Comparison of ENCODE assay signal across 8 cellular contexts in genomic region chr2:97718051-97718882, GRCh38. TPM values are rescaled to one million over a fixed set of nuclear protein-coding genes. Genes with fewer than 3 reads are reported as not detected.
DNase-seq lines count a peak whose midpoint lies in the region; ATAC-seq, FAIRE-seq and TF ChIP-seq lines count a peak whose summit lies in the region.

No MANE protein-coding gene starts in this region.

- TF ChIP-seq CTCF in GM10266 (IDR thresholded peaks at IDR 0.05; ENCODE audit: control insufficient read depth, insufficient read depth, low read depth, missing control alignments) (no peak), neutrophil (IDR thresholded peaks at IDR 0.05) (no peak), osteocyte (IDR thresholded peaks at IDR 0.05) (no peak), Calu3 (IDR thresholded peaks at IDR 0.05; ENCODE audit: unreplicated experiment) (no peak)

- no TSS peak for BruUV-seq in Calu3 (replicated peaks; lab: Mats Ljungman, UMichigan)

- H3K4me3 Mint-ChIP-seq in osteocyte (ENCODE audit: unreplicated experiment) (no peak overlapping the region), Calu3 (ENCODE audit: low read depth, unreplicated experiment) (no peak overlapping the region)

- intact Hi-C loops in Calu3 (cut with micrococcal nuclease; ENCODE audit: unreplicated experiment), result no loop called here

- peaks cover 19 to 22% of the 10 kb centered on the region in 2 experiments for H3K4me1 ChIP-seq in neutrophil (ENCODE audit: control insufficient read depth in 1 of 2, insufficient read depth in 1 of 2, low read depth in 1 of 2, low read length in 1 of 2)

- H3K9me3 Mint-ChIP-seq in osteocyte (ENCODE audit: unreplicated experiment) (no peaks in the 10 kb centered on the region), Calu3 (ENCODE audit: low read depth, unreplicated experiment) (no peaks in the 10 kb centered on the region)

- peak overlapping the region; percentile 56 for H3K27ac ChIP-seq in neutrophil

- no peak for FAIRE-seq in urothelium cell line (lab: Jason Lieb, UNC)

- H3K36me3 ChIP-seq in neutrophil, result no peaks in the 10 kb centered on the region

- H3K27ac Mint-ChIP-seq in osteocyte (ENCODE audit: unreplicated experiment) (no peak overlapping the region), Calu3 (ENCODE audit: unreplicated experiment) (no peak overlapping the region)

- H3K36me3 Mint-ChIP-seq in osteocyte (ENCODE audit: unreplicated experiment) (no peaks in the 10 kb centered on the region), Calu3 (ENCODE audit: insufficient read depth, unreplicated experiment) (no peaks in the 10 kb centered on the region)

- ATAC-seq in HG03460 (IDR thresholded peaks at IDR 0.05; ENCODE audit: unreplicated experiment), result peak; percentile 81

- H3K27me3 ChIP-seq in neutrophil, result no peaks in the 10 kb centered on the region

- peaks cover 7% of the 10 kb centered on the region for H3K27me3 Mint-ChIP-seq in osteocyte (ENCODE audit: unreplicated experiment)
- H3K27me3 Mint-ChIP-seq in Calu3 (ENCODE audit: unreplicated experiment), result peaks cover 63% of the 10 kb centered on the region

- DNase-seq in GM10266 (ENCODE audit: extremely low spot score), result peak; percentile 66
- DNase-seq in activated T-cell treated with anti-CD3 and anti-CD28 coated beads for 4 hours, result peak; percentile 50
- no peak for DNase-seq in osteocyte (ENCODE audit: extremely low spot score, unreplicated experiment)
- no peak for DNase-seq in urothelium cell line (ENCODE audit: low spot score)
- no peak for DNase-seq in Calu3
- no peak for DNase-seq in dermis blood vessel endothelial cell

- H3K4me3 ChIP-seq in neutrophil (ENCODE audit: low read depth in 1 of 2, low read length in 1 of 2), result peak overlapping the region; percentile 17 to 32

- no peaks in the 10 kb centered on the region for H3K9me3 ChIP-seq in neutrophil

- CTCF ChIA-PET in Calu3 (lab: Charles Lee), result no interaction called here

- H3K4me1 Mint-ChIP-seq in osteocyte (ENCODE audit: unreplicated experiment) (no peaks in the 10 kb centered on the region), Calu3 (ENCODE audit: low read depth, unreplicated experiment) (no peaks in the 10 kb centered on the region)

RNA-seq across cellular contexts. Expression of gene ZAP70, which starts 4.9 kb away (rescaled TPM):
- 0.44 and 1.1 TPM in 2 replicates for total RNA-seq in osteocyte
- total RNA-seq in Calu3 (2022), result not detected in 2 replicates
- 0.09 TPM in 1 of 2 replicates, not detected in the other for total RNA-seq in dermis blood vessel endothelial cell

RNA-seq across cellular contexts. Expression of gene C2orf92, which starts 48.8 kb away (rescaled TPM):
- total RNA-seq in osteocyte, result 13.7 and 15.0 TPM in 2 replicates
- 6.9 and 8.4 TPM in 2 replicates for total RNA-seq in Calu3 (2022)
- 0.88 and 3.4 TPM in 2 replicates for total RNA-seq in dermis blood vessel endothelial cell

RNA-seq across cellular contexts. Expression of gene ACTR1B, which starts 54.4 kb away (rescaled TPM):
- 54.4 and 56.6 TPM in 2 replicates for total RNA-seq in osteocyte
- 48.7 and 49.1 TPM in 2 replicates for total RNA-seq in Calu3 (2022)
- total RNA-seq in dermis blood vessel endothelial cell, result 76.3 and 81.2 TPM in 2 replicates

Comparison
In these comparisons a context has a peak if more than half of its experiments do, and no peak if none do; other contexts are left out.
1. DNase-seq: peak in GM10266 (single experiment) and activated T-cell treated with anti-CD3 and anti-CD28 coated beads for 4 hours (single experiment); none in osteocyte (single experiment), urothelium cell line (single experiment), Calu3 (single experiment) and dermis blood vessel endothelial cell (single experiment).